8 cellular contexts compared by ENCODE assay signal in the genomic region with DNA sequence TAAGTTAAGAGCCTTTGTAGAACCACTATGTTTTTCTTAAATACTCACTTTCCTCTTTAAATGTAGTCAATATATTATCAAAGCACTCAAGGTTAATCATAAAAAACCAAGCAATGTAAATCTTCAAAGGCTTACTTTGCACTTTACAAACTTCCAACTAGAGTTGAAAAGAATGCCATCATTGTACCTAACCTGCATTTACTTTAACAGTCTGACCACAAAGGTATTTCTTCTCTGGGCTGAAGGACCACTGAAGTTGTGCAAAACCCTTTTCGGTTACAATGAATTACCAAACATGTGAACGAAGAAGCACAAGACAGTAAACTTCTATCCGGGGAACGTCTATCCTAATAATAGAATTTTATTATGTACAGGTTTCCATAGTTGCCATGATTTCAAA. TPM values are rescaled to one million over a fixed set of nuclear protein-coding genes. Genes with fewer than 3 reads are reported as not detected.
DNase-seq lines count a peak whose midpoint lies in the region; ATAC-seq and TF ChIP-seq lines count a peak whose summit lies in the region.

No MANE protein-coding gene starts in this region.

- DNase-seq in AG10803 (ENCODE audit: low read depth) (peak; percentile 22), MCF 10A (ENCODE audit: unreplicated experiment) (peak; percentile 16), cerebellar cortex (ENCODE audit: low spot score) (no peak)

- POLR2A ChIA-PET in MCF 10A (lab: Yijun Ruan, JAX): interaction anchor here (0.6 to 6.6 kb wide), 17 partner anchors 11 to 285 kb away, joined by 3 to 88 read pairs (median 4); partner anchors contain the start of genes ATL2 and SRSF7

- ATAC-seq in GM21528 (IDR thresholded peaks at IDR 0.05; ENCODE audit: low FRiP score, unreplicated experiment) (no peak), GM18517 (IDR thresholded peaks at IDR 0.05; ENCODE audit: unreplicated experiment) (no peak), GM18861 (IDR thresholded peaks at IDR 0.05; ENCODE audit: unreplicated experiment) (no peak)

- H3K27ac ChIP-seq in KOPT-K1 (ENCODE audit: low read depth, low read length, poor library complexity, severe bottlenecking): peak overlapping the region; percentile 93
- peak overlapping the region; percentile 88 for H3K27ac ChIP-seq in muscle layer of duodenum (ENCODE audit: low read length)

- CTCF ChIA-PET in MCF 10A (lab: Yijun Ruan, JAX): interaction anchor here (0.5 to 9.8 kb wide), 5 partner anchors 19 to 457 kb away, joined by 3 to 85 read pairs (median 4); no protein-coding TSS in a partner anchor

- H3K4me1 ChIP-seq in muscle layer of duodenum (ENCODE audit: control insufficient read depth in 1 of 2, insufficient read depth in 2 of 2, low read length in 2 of 2): peaks cover 21 to 44% of the 10 kb centered on the region in 2 donors

- H3K4me3 Mint-ChIP-seq in MCF 10A (ENCODE audit: unreplicated experiment): peak overlapping the region; percentile 82

- H3K36me3 ChIP-seq in KOPT-K1 (ENCODE audit: insufficient read depth, low read length): 0 out of 2 replicates have a peak, but pooled peaks cover 3% of the 10 kb centered on the region
- no peaks in the 10 kb centered on the region for H3K36me3 ChIP-seq in muscle layer of duodenum (ENCODE audit: control insufficient read depth in 1 of 2, insufficient read depth in 2 of 2, low read length in 2 of 2)

- peak overlapping the region; percentile 94 for H3K27ac Mint-ChIP-seq in MCF 10A (ENCODE audit: low read depth, unreplicated experiment)

- H3K9me3 ChIP-seq in KOPT-K1 (ENCODE audit: insufficient read depth, low read length, poor library complexity, severe bottlenecking): no peaks in the 10 kb centered on the region
- H3K9me3 ChIP-seq in muscle layer of duodenum (ENCODE audit: control insufficient read depth in 1 of 2, low read length in 2 of 2): no peaks in the 10 kb centered on the region

- no TSS peak for BruUV-seq in MCF 10A (replicated peaks; lab: Mats Ljungman, UMichigan)

- intact Hi-C loops in MCF 10A (cut with micrococcal nuclease): no loop called here

- H3K36me3 Mint-ChIP-seq in MCF 10A (ENCODE audit: insufficient read depth, unreplicated experiment): peaks cover 5% of the 10 kb centered on the region

- TF ChIP-seq CTCF in AG10803 (conservative IDR thresholded peaks at IDR 0.05; ENCODE audit: low read length): no peak
- TF ChIP-seq CTCF in MCF 10A (IDR thresholded peaks at IDR 0.05; ENCODE audit: unreplicated experiment): no peak

- H3K4me3 ChIP-seq in AG10803 (ENCODE audit: low read length): peak overlapping the region; percentile 1; the same call in 1 of the 2 replicates
- H3K4me3 ChIP-seq in muscle layer of duodenum (ENCODE audit: low read depth in 1 of 2, low read length in 2 of 2): peak overlapping the region; percentile 76 to 92

- no peaks in the 10 kb centered on the region for H3K9me3 Mint-ChIP-seq in MCF 10A (ENCODE audit: unreplicated experiment)

- peaks cover 34% of the 10 kb centered on the region for H3K4me1 Mint-ChIP-seq in MCF 10A (ENCODE audit: insufficient read depth, unreplicated experiment)

- no peaks in the 10 kb centered on the region for H3K27me3 Mint-ChIP-seq in MCF 10A (ENCODE audit: insufficient read depth, unreplicated experiment)

- H3K27me3 ChIP-seq in muscle layer of duodenum (ENCODE audit: low read depth, low read length): no peaks in the 10 kb centered on the region

RNA-seq across cellular contexts. Expression of gene HNRNPLL, which starts 3.0 kb away (rescaled TPM):
- 43.4 and 57.7 TPM in 2 replicates for total RNA-seq in MCF 10A (2022)
